Comparison of ENCODE assay signal across 1 cellular context in the genomic region with DNA sequence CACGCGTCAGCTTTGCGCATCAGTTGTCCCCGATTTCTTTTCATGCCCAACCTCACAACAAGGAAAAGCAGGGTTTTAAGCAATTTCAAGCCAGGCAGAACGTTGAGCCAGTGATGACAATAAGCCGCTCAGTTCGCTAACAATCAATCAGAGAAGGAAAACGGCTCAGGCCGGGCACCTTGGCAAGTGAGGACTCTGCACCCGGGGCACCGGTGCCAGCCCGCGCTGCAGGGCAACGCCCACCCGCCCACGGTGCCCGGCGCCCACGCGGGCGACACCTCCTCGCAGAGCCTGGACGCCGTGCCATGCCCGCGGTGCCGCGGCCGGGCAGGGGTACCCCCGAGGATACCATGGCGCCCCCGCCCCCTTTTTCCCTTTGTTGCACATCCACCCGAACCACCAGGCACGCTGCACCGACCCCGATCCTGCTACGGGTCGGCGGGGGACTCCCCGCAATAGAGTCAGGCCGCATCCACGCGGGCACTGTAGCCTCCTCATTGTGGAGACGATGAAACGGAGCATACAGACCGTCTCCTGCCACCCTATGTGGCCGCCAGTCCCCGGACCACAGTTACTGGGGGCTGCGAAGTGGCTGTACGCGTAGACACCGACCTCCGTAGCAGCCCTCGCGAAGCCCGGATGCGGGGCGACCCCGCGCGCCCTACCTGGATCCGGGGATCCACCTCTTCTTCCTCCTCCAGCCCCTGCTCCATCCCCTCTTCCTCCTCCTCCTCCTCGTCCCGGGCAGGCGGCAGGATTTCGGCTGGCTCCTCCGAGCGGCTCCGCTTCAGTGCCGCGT.
TF ChIP-seq lines count a peak whose summit lies in the region.

No MANE protein-coding gene starts in this region.

TF ChIP-seq in WTC11, 78 proteins besides CTCF, POLR2A, EP300 and RAD21 (continued from another document):
- TF ChIP-seq, protein P1, sequence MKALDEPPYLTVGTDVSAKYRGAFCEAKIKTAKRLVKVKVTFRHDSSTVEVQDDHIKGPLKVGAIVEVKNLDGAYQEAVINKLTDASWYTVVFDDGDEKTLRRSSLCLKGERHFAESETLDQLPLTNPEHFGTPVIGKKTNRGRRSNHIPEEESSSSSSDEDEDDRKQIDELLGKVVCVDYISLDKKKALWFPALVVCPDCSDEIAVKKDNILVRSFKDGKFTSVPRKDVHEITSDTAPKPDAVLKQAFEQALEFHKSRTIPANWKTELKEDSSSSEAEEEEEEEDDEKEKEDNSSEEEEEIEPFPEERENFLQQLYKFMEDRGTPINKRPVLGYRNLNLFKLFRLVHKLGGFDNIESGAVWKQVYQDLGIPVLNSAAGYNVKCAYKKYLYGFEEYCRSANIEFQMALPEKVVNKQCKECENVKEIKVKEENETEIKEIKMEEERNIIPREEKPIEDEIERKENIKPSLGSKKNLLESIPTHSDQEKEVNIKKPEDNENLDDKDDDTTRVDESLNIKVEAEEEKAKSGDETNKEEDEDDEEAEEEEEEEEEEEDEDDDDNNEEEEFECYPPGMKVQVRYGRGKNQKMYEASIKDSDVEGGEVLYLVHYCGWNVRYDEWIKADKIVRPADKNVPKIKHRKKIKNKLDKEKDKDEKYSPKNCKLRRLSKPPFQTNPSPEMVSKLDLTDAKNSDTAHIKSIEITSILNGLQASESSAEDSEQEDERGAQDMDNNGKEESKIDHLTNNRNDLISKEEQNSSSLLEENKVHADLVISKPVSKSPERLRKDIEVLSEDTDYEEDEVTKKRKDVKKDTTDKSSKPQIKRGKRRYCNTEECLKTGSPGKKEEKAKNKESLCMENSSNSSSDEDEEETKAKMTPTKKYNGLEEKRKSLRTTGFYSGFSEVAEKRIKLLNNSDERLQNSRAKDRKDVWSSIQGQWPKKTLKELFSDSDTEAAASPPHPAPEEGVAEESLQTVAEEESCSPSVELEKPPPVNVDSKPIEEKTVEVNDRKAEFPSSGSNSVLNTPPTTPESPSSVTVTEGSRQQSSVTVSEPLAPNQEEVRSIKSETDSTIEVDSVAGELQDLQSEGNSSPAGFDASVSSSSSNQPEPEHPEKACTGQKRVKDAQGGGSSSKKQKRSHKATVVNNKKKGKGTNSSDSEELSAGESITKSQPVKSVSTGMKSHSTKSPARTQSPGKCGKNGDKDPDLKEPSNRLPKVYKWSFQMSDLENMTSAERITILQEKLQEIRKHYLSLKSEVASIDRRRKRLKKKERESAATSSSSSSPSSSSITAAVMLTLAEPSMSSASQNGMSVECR (CRISPR knock-in tag; IDR thresholded peaks at IDR 0.05; ENCODE audit: borderline replicate concordance), result peak; percentile 54; the same call in 1 of the 2 replicates
- TF ChIP-seq HMGXB4 (CRISPR knock-in tag; IDR thresholded peaks at IDR 0.05) (no peak; the same call in 1 of the 2 replicates), ZNF138 (CRISPR knock-in tag; conservative IDR thresholded peaks at IDR 0.05) (no peak), NR3C1 (CRISPR knock-in tag; conservative IDR thresholded peaks at IDR 0.05; ENCODE audit: low read depth) (no peak), NR1H2 (CRISPR knock-in tag; IDR thresholded peaks at IDR 0.05) (no peak), CREB1 (CRISPR knock-in tag; IDR thresholded peaks at IDR 0.05) (no peak), JAZF1 (CRISPR knock-in tag; IDR thresholded peaks at IDR 0.05) (no peak)
- TF ChIP-seq, protein P2, sequence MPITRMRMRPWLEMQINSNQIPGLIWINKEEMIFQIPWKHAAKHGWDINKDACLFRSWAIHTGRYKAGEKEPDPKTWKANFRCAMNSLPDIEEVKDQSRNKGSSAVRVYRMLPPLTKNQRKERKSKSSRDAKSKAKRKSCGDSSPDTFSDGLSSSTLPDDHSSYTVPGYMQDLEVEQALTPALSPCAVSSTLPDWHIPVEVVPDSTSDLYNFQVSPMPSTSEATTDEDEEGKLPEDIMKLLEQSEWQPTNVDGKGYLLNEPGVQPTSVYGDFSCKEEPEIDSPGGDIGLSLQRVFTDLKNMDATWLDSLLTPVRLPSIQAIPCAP (CRISPR knock-in tag; IDR thresholded peaks at IDR 0.05), result no peak
TF ChIP-seq in WTC11: peak in this region for 9.
